ENCODE assay signal across 18 cellular contexts in the genomic region with DNA sequence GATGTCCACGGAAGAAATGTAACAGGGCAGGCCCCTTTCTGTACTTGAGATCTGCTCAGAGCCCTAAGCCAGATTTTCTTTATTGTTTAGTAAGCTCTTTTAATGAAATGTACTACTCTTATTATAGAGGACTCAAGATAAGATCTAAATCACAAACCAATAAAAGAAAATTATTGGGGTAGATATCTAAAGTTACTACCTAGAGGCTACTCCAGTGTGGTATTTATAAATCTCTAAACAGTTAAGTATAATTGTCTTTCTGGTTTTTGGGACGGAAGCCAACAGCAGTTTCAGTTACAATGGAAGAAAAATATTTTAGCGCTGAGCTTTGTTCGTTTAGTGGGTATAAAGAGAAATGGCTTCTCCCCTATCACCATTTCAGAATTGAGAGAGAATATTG.
"Had no signal": no experiment of that assay in that cellular context is flagged by ENCODE, and none has a peak within 500 bp of the region (broad histone marks: within the 10 kb centered on the region; RNA-seq: fewer than 3 reads in every experiment).

No MANE protein-coding gene starts in this region.

- FAIRE-seq: frontal cortex had no signal

- DNase-seq: activated CD4-positive, alpha-beta T cell treated with anti-CD3 and anti-CD28 coated beads, Interleukin-2, amount 50 U/mL, for 1 hour; activated CD4-positive, CD25-positive, alpha-beta regulatory T cell treated with anti-CD3 and anti-CD28 coated beads, Interleukin-2, amount 50 U/mL, for 72 hours; activated CD8-positive, alpha-beta T cell treated with anti-CD3 and anti-CD28 coated beads, Interleukin-2, amount 10 ng/mL, durations not matched to agents 7 days and 5 days; activated gamma-delta T cell treated with Interleukin-2 at 50 U/mL for 16 hours; anterior cingulate cortex; erythroblast; glutamatergic neuron; hippocampal formation; left ventricle myocardium superior; mammary epithelial cell; ovary; stimulated activated CD4-positive, alpha-beta T cell treated with anti-CD3 and anti-CD28 coated beads, Interleukin-1b, Interleukin-23, amount 100 ng/mL, for 48 hours; stomach; uterus; WERI-Rb-1 had no signal

- ATAC-seq: activated CD8-positive, alpha-beta T cell treated with anti-CD3 and anti-CD28 coated beads, Interleukin-2, amount 10 ng/mL, durations not matched to agents 7 days and 5 days; left ventricle myocardium superior; natural killer cell treated with Interleukin-12 subunit alpha and Interleukin-12 subunit beta and Interleukin-15 and Interleukin-18, amount 100 ng/mL, for 72 hours; stimulated activated effector memory CD8-positive, alpha-beta T cell treated with anti-CD3 and anti-CD28 coated beads, Interleukin-12 subunit alpha, Interleukin-12 subunit beta, amount 100 ng/mL, for 72 hours had no signal
